In genomic region chr1:193581338-193581737, GRCh38 we compare ENCODE assay signal across 1 cellular context.
TF ChIP-seq lines count a peak whose summit lies in the region.

No MANE protein-coding gene starts in this region.

TF ChIP-seq in GM23338, 12 proteins besides CTCF, POLR2A, EP300 and RAD21 (continued from another document):
- TF ChIP-seq REST (IDR thresholded peaks at IDR 0.05; ENCODE audit: unreplicated experiment): no peak
- no peak for TF ChIP-seq CREB1 (CRISPR knock-in tag; IDR thresholded peaks at IDR 0.05; ENCODE audit: low read depth)
- TF ChIP-seq EZH2phosphoT487 (IDR thresholded peaks at IDR 0.05; ENCODE audit: unreplicated experiment): no peak
- no peak for TF ChIP-seq STAT1 (IDR thresholded peaks at IDR 0.05; ENCODE audit: unreplicated experiment)
- TF ChIP-seq POLR2AphosphoS5 (IDR thresholded peaks at IDR 0.05; ENCODE audit: low read depth): no peak
- no peak for TF ChIP-seq EZH2 (IDR thresholded peaks at IDR 0.05; ENCODE audit: low read depth, unreplicated experiment)
- no peak for TF ChIP-seq ZNF331 (CRISPR knock-in tag; IDR thresholded peaks at IDR 0.05; ENCODE audit: low read depth)
- TF ChIP-seq, protein P1, sequence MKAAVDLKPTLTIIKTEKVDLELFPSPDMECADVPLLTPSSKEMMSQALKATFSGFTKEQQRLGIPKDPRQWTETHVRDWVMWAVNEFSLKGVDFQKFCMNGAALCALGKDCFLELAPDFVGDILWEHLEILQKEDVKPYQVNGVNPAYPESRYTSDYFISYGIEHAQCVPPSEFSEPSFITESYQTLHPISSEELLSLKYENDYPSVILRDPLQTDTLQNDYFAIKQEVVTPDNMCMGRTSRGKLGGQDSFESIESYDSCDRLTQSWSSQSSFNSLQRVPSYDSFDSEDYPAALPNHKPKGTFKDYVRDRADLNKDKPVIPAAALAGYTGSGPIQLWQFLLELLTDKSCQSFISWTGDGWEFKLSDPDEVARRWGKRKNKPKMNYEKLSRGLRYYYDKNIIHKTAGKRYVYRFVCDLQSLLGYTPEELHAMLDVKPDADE (IDR thresholded peaks at IDR 0.05): no peak
- TF ChIP-seq NANOG (IDR thresholded peaks at IDR 0.05; ENCODE audit: borderline replicate concordance): no peak
TF ChIP-seq in GM23338: peak in this region for 0.
